ENCODE assay signal across 12 cellular contexts in genomic region chr9:124210697-124211096, GRCh38. TPM values are rescaled to one million over a fixed set of nuclear protein-coding genes. Genes with fewer than 3 reads are reported as not detected.
DNase-seq lines count a peak whose midpoint lies in the region; ATAC-seq and TF ChIP-seq lines count a peak whose summit lies in the region.
"Had no signal": no experiment of that assay in that cellular context is flagged by ENCODE, and none has a peak within 500 bp of the region (broad histone marks: within the 10 kb centered on the region; RNA-seq: fewer than 3 reads in every experiment).

No MANE protein-coding gene starts in this region.

- H3K27ac ChIP-seq in SJCRH30: no peak overlapping the region
- H3K27ac ChIP-seq: BLaER1, left lung, skin epidermis had no signal

- peak; percentile 65 for DNase-seq in activated naive CD4-positive, alpha-beta T cell treated with Interleukin-2 at 50 U/mL for 16 hours
- no peak for DNase-seq in activated naive CD4-positive, alpha-beta T cell treated with anti-CD3 and anti-CD28 coated beads, Interleukin-2, amount 10 ng/mL, durations not matched to agents 7 days and 5 days
- DNase-seq in T-helper 17 cell (no peak), glutamatergic neuron (no peak), SJCRH30 (no peak), nephron progenitor cell (no peak)
- no peak for DNase-seq in stimulated activated effector memory CD8-positive, alpha-beta T cell treated with anti-CD3 and anti-CD28 coated beads, Interleukin-12 subunit alpha, Interleukin-12 subunit beta, amount 100 ng/mL, for 72 hours (ENCODE audit: low spot score in 2 of 2)
- DNase-seq: left lung, trophoblast cell had no signal

- no peak overlapping the region for H3K27ac Mint-ChIP-seq in activated naive CD4-positive, alpha-beta T cell treated with anti-CD3 and anti-CD28 coated beads, Interleukin-2, amount 10 ng/mL, durations not matched to agents 7 days and 5 days
- peak overlapping the region; percentile 65 for H3K27ac Mint-ChIP-seq in T-helper 17 cell
- H3K27ac Mint-ChIP-seq in stimulated activated effector memory CD8-positive, alpha-beta T cell treated with anti-CD3 and anti-CD28 coated beads, Interleukin-12 subunit alpha, Interleukin-12 subunit beta, amount 100 ng/mL, for 72 hours: peak overlapping the region; percentile 82
- no peak overlapping the region for H3K27ac Mint-ChIP-seq in glutamatergic neuron (ENCODE audit: unreplicated experiment)
- H3K27ac Mint-ChIP-seq in nephron progenitor cell: no peak overlapping the region

- peaks cover 9% of the 10 kb centered on the region for H3K36me3 Mint-ChIP-seq in activated naive CD4-positive, alpha-beta T cell treated with anti-CD3 and anti-CD28 coated beads, Interleukin-2, amount 10 ng/mL, durations not matched to agents 7 days and 5 days
- H3K36me3 Mint-ChIP-seq in T-helper 17 cell (ENCODE audit: low read depth): no peaks in the 10 kb centered on the region
- peaks cover 8% of the 10 kb centered on the region for H3K36me3 Mint-ChIP-seq in stimulated activated effector memory CD8-positive, alpha-beta T cell treated with anti-CD3 and anti-CD28 coated beads, Interleukin-12 subunit alpha, Interleukin-12 subunit beta, amount 100 ng/mL, for 72 hours
- H3K36me3 Mint-ChIP-seq in glutamatergic neuron (ENCODE audit: unreplicated experiment): peaks cover 4% of the 10 kb centered on the region
- H3K36me3 Mint-ChIP-seq in nephron progenitor cell (ENCODE audit: low read depth): no peaks in the 10 kb centered on the region

- H3K27me3 ChIP-seq in SJCRH30: no peaks in the 10 kb centered on the region
- H3K27me3 ChIP-seq: BLaER1, left lung had no signal

- H3K27me3 Mint-ChIP-seq in activated naive CD4-positive, alpha-beta T cell treated with anti-CD3 and anti-CD28 coated beads, Interleukin-2, amount 10 ng/mL, durations not matched to agents 7 days and 5 days: peaks cover 10% of the 10 kb centered on the region
- H3K27me3 Mint-ChIP-seq in T-helper 17 cell (no peaks in the 10 kb centered on the region), glutamatergic neuron (ENCODE audit: unreplicated experiment) (peaks cover 2% of the 10 kb centered on the region), nephron progenitor cell (ENCODE audit: low read depth, poor library complexity) (peaks cover 22% of the 10 kb centered on the region)

- H3K9me3 ChIP-seq in T-helper 17 cell (ENCODE audit: control insufficient read depth, low read length, poor library complexity, severe bottlenecking) (no peaks in the 10 kb centered on the region), SJCRH30 (replicated peaks) (no peaks in the 10 kb centered on the region)
- H3K9me3 ChIP-seq: BLaER1, left lung had no signal

- no peak for TF ChIP-seq CTCF in glutamatergic neuron (IDR thresholded peaks at IDR 0.05; ENCODE audit: partially characterized antibody, unreplicated experiment)
- no peak for TF ChIP-seq CTCF in nephron progenitor cell (IDR thresholded peaks at IDR 0.05)

- ATAC-seq in HG02870 (IDR thresholded peaks at IDR 0.05; ENCODE audit: unreplicated experiment) (peak; percentile 75), T-helper 17 cell (peak; percentile 48)
- ATAC-seq in stimulated activated effector memory CD8-positive, alpha-beta T cell treated with anti-CD3 and anti-CD28 coated beads, Interleukin-12 subunit alpha, Interleukin-12 subunit beta, amount 100 ng/mL, for 72 hours: peak; percentile 94
- ATAC-seq: left lung had no signal

- no peaks in the 10 kb centered on the region for H3K36me3 ChIP-seq in SJCRH30
- H3K36me3 ChIP-seq: BLaER1, left lung had no signal

- no peak overlapping the region for H3K4me3 Mint-ChIP-seq in activated naive CD4-positive, alpha-beta T cell treated with anti-CD3 and anti-CD28 coated beads, Interleukin-2, amount 10 ng/mL, durations not matched to agents 7 days and 5 days
- H3K4me3 Mint-ChIP-seq in T-helper 17 cell: no peak overlapping the region
- no peak overlapping the region for H3K4me3 Mint-ChIP-seq in stimulated activated effector memory CD8-positive, alpha-beta T cell treated with anti-CD3 and anti-CD28 coated beads, Interleukin-12 subunit alpha, Interleukin-12 subunit beta, amount 100 ng/mL, for 72 hours
- H3K4me3 Mint-ChIP-seq in glutamatergic neuron (ENCODE audit: unreplicated experiment): no peak overlapping the region
- no peak overlapping the region for H3K4me3 Mint-ChIP-seq in nephron progenitor cell

- H3K4me3 ChIP-seq in SJCRH30: no peak overlapping the region
- H3K4me3 ChIP-seq: BLaER1, left lung, skin epidermis had no signal

- H3K4me1 ChIP-seq in SJCRH30: no peaks in the 10 kb centered on the region

- peaks cover 5% of the 10 kb centered on the region for H3K9me3 Mint-ChIP-seq in activated naive CD4-positive, alpha-beta T cell treated with anti-CD3 and anti-CD28 coated beads, Interleukin-2, amount 10 ng/mL, durations not matched to agents 7 days and 5 days
- H3K9me3 Mint-ChIP-seq in stimulated activated effector memory CD8-positive, alpha-beta T cell treated with anti-CD3 and anti-CD28 coated beads, Interleukin-12 subunit alpha, Interleukin-12 subunit beta, amount 100 ng/mL, for 72 hours: no peaks in the 10 kb centered on the region
- H3K9me3 Mint-ChIP-seq in glutamatergic neuron (ENCODE audit: unreplicated experiment) (peaks cover 2% of the 10 kb centered on the region), nephron progenitor cell (peaks cover 18% of the 10 kb centered on the region)

- H3K4me1 Mint-ChIP-seq in activated naive CD4-positive, alpha-beta T cell treated with anti-CD3 and anti-CD28 coated beads, Interleukin-2, amount 10 ng/mL, durations not matched to agents 7 days and 5 days: peaks cover 81% of the 10 kb centered on the region
- H3K4me1 Mint-ChIP-seq in T-helper 17 cell (peaks cover 21% of the 10 kb centered on the region), glutamatergic neuron (ENCODE audit: low read depth, unreplicated experiment) (peaks cover 3% of the 10 kb centered on the region), nephron progenitor cell (peaks cover 26% of the 10 kb centered on the region)
- peaks cover 80% of the 10 kb centered on the region for H3K4me1 Mint-ChIP-seq in stimulated activated effector memory CD8-positive, alpha-beta T cell treated with anti-CD3 and anti-CD28 coated beads, Interleukin-12 subunit alpha, Interleukin-12 subunit beta, amount 100 ng/mL, for 72 hours

- CTCF ChIA-PET in activated naive CD4-positive, alpha-beta T cell treated with anti-CD3 and anti-CD28 coated beads, Interleukin-2, amount 10 ng/mL, durations not matched to agents 7 days and 5 days (lab: Charles Lee): no interaction called here

RNA-seq across cellular contexts. Expression of gene NEK6, which starts 47.1 kb away (rescaled TPM):
- total RNA-seq in T-helper 17 cell (10 to 100 TPM in 1 of 2 donors, 1 to 10 TPM in 1; 7.8 to 12.7 TPM), glutamatergic neuron (ENCODE audit: unreplicated experiment) (5.4 TPM)
- 26.1 and 28.4 TPM in 2 replicates for total RNA-seq in SJCRH30 (2014; rRNA removed; shearing (Covaris generic))

Comparison
In these comparisons a context has a peak if more than half of its experiments do, and no peak if none do; other contexts are left out.
1. H3K27ac Mint-ChIP-seq: peak in T-helper 17 cell (single experiment) and stimulated activated effector memory CD8-positive, alpha-beta T cell treated with anti-CD3 and anti-CD28 coated beads, Interleukin-12 subunit alpha, Interleukin-12 subunit beta, amount 100 ng/mL, for 72 hours (single experiment); none in activated naive CD4-positive, alpha-beta T cell treated with anti-CD3 and anti-CD28 coated beads, Interleukin-2, amount 10 ng/mL, durations not matched to agents 7 days and 5 days (single experiment), glutamatergic neuron (single experiment) and nephron progenitor cell (single experiment).
2. Peak in every context shown above with its lines, with median percentiles within 50 percentile points of each other: ATAC-seq.